ENCODE assay signal across 16 cellular contexts in the genomic region with DNA sequence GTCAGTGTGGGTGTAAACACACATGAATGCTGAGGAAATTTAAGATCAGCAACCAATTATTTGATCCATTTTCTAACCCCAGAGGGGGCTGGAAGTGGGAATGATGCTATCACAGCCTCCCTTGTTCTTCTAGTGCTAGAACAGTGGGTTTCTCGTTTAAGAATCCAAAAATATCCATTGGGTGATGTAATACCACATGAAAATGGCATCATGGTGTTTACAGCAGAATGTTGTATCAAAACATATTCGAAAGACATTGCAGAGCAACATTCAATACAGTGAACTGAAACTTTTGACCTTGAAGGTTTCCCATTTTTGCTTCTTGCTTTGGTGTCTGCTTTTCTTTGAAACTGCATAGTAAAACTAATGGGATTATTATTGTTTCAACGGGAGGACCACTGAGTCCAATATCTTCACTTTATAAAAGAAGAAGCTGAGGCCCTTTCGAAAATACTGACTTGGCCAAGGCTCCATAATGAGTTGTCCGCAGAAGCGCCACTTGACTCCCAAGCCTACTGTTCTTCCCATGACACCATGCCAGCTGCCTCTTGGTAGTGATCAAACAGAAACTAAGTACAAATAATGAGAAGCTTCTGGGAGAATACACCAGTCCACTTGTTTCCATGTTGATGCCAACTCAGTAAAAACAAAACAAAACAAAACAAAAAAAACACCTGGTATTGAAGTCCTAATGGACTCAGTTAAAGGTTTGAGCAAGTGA.
A peak's percentile ranks its signal among the peaks of the same experiment; 100 is the strongest.
DNase-seq lines count a peak whose midpoint lies in the region; ATAC-seq, FAIRE-seq and TF ChIP-seq lines count a peak whose summit lies in the region.
"Had no signal": no experiment of that assay in that cellular context is flagged by ENCODE, and none has a peak within 500 bp of the region (broad histone marks: within the 10 kb centered on the region; RNA-seq: fewer than 3 reads in every experiment).

No MANE protein-coding gene starts in this region.

- H3K27ac Mint-ChIP-seq in HFFc6 = peak overlapping the region; percentile 97
- peak overlapping the region; percentile 34 for H3K27ac Mint-ChIP-seq in astrocyte (ENCODE audit: unreplicated experiment)
- no peak overlapping the region for H3K27ac Mint-ChIP-seq in MCF 10A (ENCODE audit: low read depth, unreplicated experiment)
- H3K27ac Mint-ChIP-seq: activated naive CD8-positive, alpha-beta T cell treated with anti-CD3 and anti-CD28 coated beads, Interleukin-2, amount 50 U/mL, for 24 hours; stimulated activated naive CD8-positive, alpha-beta T cell treated with anti-CD3 and anti-CD28 coated beads, Interleukin-15, amount 100 ng/mL, for 72 hours; T-helper 2 cell treated with Interferon-gamma antibody and Interleukin-4, amounts not matched to agents 5 μg/mL and 100 μg/mL, for 36 hours had no signal

- no peaks in the 10 kb centered on the region for H4K20me1 ChIP-seq in astrocyte (ENCODE audit: insufficient read depth, low read length)

- no peak overlapping the region for H3K9ac ChIP-seq in astrocyte (ENCODE audit: low read length)

- H3K27ac ChIP-seq in ACC112 (ENCODE audit: low read depth, low read length) (peak overlapping the region; percentile 92), astrocyte (ENCODE audit: low read depth, low read length) (peak overlapping the region; percentile 92), muscle layer of duodenum (ENCODE audit: low read length) (peak overlapping the region; percentile 24)

- ATAC-seq in HG03045 (IDR thresholded peaks at IDR 0.05; ENCODE audit: unreplicated experiment) (no peak), GM18505 (IDR thresholded peaks at IDR 0.05; ENCODE audit: unreplicated experiment) (no peak)
- ATAC-seq: activated naive CD8-positive, alpha-beta T cell treated with anti-CD3 and anti-CD28 coated beads, Interleukin-2, amount 50 U/mL, for 24 hours; stimulated activated naive CD8-positive, alpha-beta T cell treated with anti-CD3 and anti-CD28 coated beads, Interleukin-15, amount 100 ng/mL, for 72 hours had no signal

- H3K4me1 Mint-ChIP-seq in HFFc6 (ENCODE audit: low read depth) (peaks cover 52% of the 10 kb centered on the region), astrocyte (ENCODE audit: low read depth, unreplicated experiment) (peaks cover 11% of the 10 kb centered on the region), MCF 10A (ENCODE audit: insufficient read depth, unreplicated experiment) (no peaks in the 10 kb centered on the region)
- H3K4me1 Mint-ChIP-seq: activated naive CD8-positive, alpha-beta T cell treated with anti-CD3 and anti-CD28 coated beads, Interleukin-2, amount 50 U/mL, for 24 hours had no signal

- no peak for DNase-seq in HFFc6
- no peak for DNase-seq in astrocyte (ENCODE audit: low read depth)
- DNase-seq in GDM1 (lab: John Stamatoyannopoulos, UW) = no peak
- DNase-seq in MCF 10A (ENCODE audit: unreplicated experiment) = no peak
- DNase-seq: activated CD4-positive, CD25-positive, alpha-beta regulatory T cell; activated naive CD8-positive, alpha-beta T cell treated with anti-CD3 and anti-CD28 coated beads, Interleukin-2, amount 50 U/mL, for 24 hours; central memory CD4-positive, alpha-beta T cell; effector memory CD4-positive, alpha-beta T cell; SHP77; stimulated activated naive CD8-positive, alpha-beta T cell treated with anti-CD3 and anti-CD28 coated beads, Interleukin-15, amount 100 ng/mL, for 72 hours had no signal

- no peaks in the 10 kb centered on the region for H3K79me2 ChIP-seq in ACC112 (ENCODE audit: control insufficient read depth, insufficient read depth, low read length, unreplicated experiment)
- no peaks in the 10 kb centered on the region for H3K79me2 ChIP-seq in astrocyte (ENCODE audit: insufficient read depth, low read length)

- no peaks in the 10 kb centered on the region for H3K27me3 ChIP-seq in ACC112 (ENCODE audit: insufficient read depth, low read length)
- peaks cover 3% of the 10 kb centered on the region for H3K27me3 ChIP-seq in astrocyte (ENCODE audit: insufficient read depth, low read length)
- H3K27me3 ChIP-seq in muscle layer of duodenum (ENCODE audit: low read depth, low read length) = no peaks in the 10 kb centered on the region

- H3K4me3 Mint-ChIP-seq in HFFc6 (peak overlapping the region; percentile 74), astrocyte (ENCODE audit: unreplicated experiment) (no peak overlapping the region), MCF 10A (ENCODE audit: unreplicated experiment) (no peak overlapping the region)
- H3K4me3 Mint-ChIP-seq: activated naive CD8-positive, alpha-beta T cell treated with anti-CD3 and anti-CD28 coated beads, Interleukin-2, amount 50 U/mL, for 24 hours; stimulated activated naive CD8-positive, alpha-beta T cell treated with anti-CD3 and anti-CD28 coated beads, Interleukin-15, amount 100 ng/mL, for 72 hours; T-helper 2 cell treated with Interferon-gamma antibody and Interleukin-4, amounts not matched to agents 5 μg/mL and 100 μg/mL, for 36 hours had no signal

- H3K27me3 Mint-ChIP-seq in HFFc6 (ENCODE audit: insufficient read depth) (peaks cover 9% of the 10 kb centered on the region; the same call in 1 of the 2 replicates), astrocyte (ENCODE audit: low read depth, unreplicated experiment) (peaks cover 22% of the 10 kb centered on the region), MCF 10A (ENCODE audit: insufficient read depth, unreplicated experiment) (no peaks in the 10 kb centered on the region)

- intact Hi-C loops in MCF 10A (cut with micrococcal nuclease) = no loop called here

- H3K4me1 ChIP-seq in ACC112 (ENCODE audit: control insufficient read depth, insufficient read depth, low read length, unreplicated experiment) (peaks cover 28% of the 10 kb centered on the region), astrocyte (ENCODE audit: insufficient read depth, low read length) (peaks cover 26% of the 10 kb centered on the region), muscle layer of duodenum (ENCODE audit: control insufficient read depth in 1 of 2, insufficient read depth in 2 of 2, low read length in 2 of 2) (peaks cover 10 to 34% of the 10 kb centered on the region in 2 donors)

- no peak for TF ChIP-seq POLR2A in GM18505 (IDR thresholded peaks at IDR 0.05; ENCODE audit: borderline replicate concordance, extremely low read depth, insufficient read depth, insufficient read length)

- no peak overlapping the region; the same call in 1 of the 2 replicates for H3K4me3 ChIP-seq in ACC112 (ENCODE audit: low read depth, low read length)
- H3K4me3 ChIP-seq in astrocyte (ENCODE audit: insufficient read depth, low read depth, low read length) = no peak overlapping the region
- H3K4me3 ChIP-seq in muscle layer of duodenum (ENCODE audit: low read depth in 1 of 2, low read length in 2 of 2) = no peak overlapping the region

- FAIRE-seq in astrocyte (lab: Jason Lieb, UNC) = peak; percentile 59
- FAIRE-seq: GM19239 had no signal

- TF ChIP-seq CTCF in HFFc6 (IDR thresholded peaks at IDR 0.05) (no peak), astrocyte (IDR thresholded peaks at IDR 0.05; ENCODE audit: insufficient read depth, low read depth, low read length) (no peak), MCF 10A (IDR thresholded peaks at IDR 0.05; ENCODE audit: unreplicated experiment) (no peak)

- H3K9me3 Mint-ChIP-seq in HFFc6 (no peaks in the 10 kb centered on the region), astrocyte (ENCODE audit: unreplicated experiment) (peaks cover 3% of the 10 kb centered on the region), MCF 10A (ENCODE audit: unreplicated experiment) (peaks cover 26% of the 10 kb centered on the region)
- H3K9me3 Mint-ChIP-seq: activated naive CD8-positive, alpha-beta T cell treated with anti-CD3 and anti-CD28 coated beads, Interleukin-2, amount 50 U/mL, for 24 hours; stimulated activated naive CD8-positive, alpha-beta T cell treated with anti-CD3 and anti-CD28 coated beads, Interleukin-15, amount 100 ng/mL, for 72 hours; T-helper 2 cell treated with Interferon-gamma antibody and Interleukin-4, amounts not matched to agents 5 μg/mL and 100 μg/mL, for 36 hours had no signal

- H2AFZ ChIP-seq in ACC112 (ENCODE audit: low read length, unreplicated experiment) (no peak overlapping the region), astrocyte (ENCODE audit: low read depth, low read length) (no peak overlapping the region)

- no peaks in the 10 kb centered on the region for H3K36me3 ChIP-seq in ACC112 (ENCODE audit: insufficient read depth, low read length)
- H3K36me3 ChIP-seq in astrocyte (ENCODE audit: insufficient read depth, low read length) = no peaks in the 10 kb centered on the region
- no peaks in the 10 kb centered on the region for H3K36me3 ChIP-seq in muscle layer of duodenum (ENCODE audit: control insufficient read depth in 1 of 2, insufficient read depth in 2 of 2, low read length in 2 of 2)

- H3K9me3 ChIP-seq in astrocyte (ENCODE audit: insufficient read depth, low read depth, low read length) = no peaks in the 10 kb centered on the region
- no peaks in the 10 kb centered on the region for H3K9me3 ChIP-seq in muscle layer of duodenum (ENCODE audit: control insufficient read depth in 1 of 2, low read length in 2 of 2)

- H3K4me2 ChIP-seq in astrocyte (ENCODE audit: low read length) = peak overlapping the region; percentile 73

- POLR2A ChIA-PET in MCF 10A (lab: Yijun Ruan, JAX) = no interaction called here

- CTCF ChIA-PET in MCF 10A (lab: Yijun Ruan, JAX) = interaction anchor here (0.6 kb wide), 2 partner anchors 66 to 348 kb away, joined by 3 to 6 read pairs; no protein-coding TSS in a partner anchor

- H3K36me3 Mint-ChIP-seq in HFFc6 (ENCODE audit: low read depth) (0 out of 2 replicates have a peak, but pooled peaks cover 5% of the 10 kb centered on the region), astrocyte (ENCODE audit: low read depth, unreplicated experiment) (peaks cover 2% of the 10 kb centered on the region), MCF 10A (ENCODE audit: insufficient read depth, unreplicated experiment) (no peaks in the 10 kb centered on the region)

- no TSS peak for BruUV-seq in MCF 10A (replicated peaks; lab: Mats Ljungman, UMichigan)

Comparison
In these comparisons a context has a peak if more than half of its experiments do, and no peak if none do; other contexts are left out.
1. H3K27ac ChIP-seq: peak in every context shown above with its lines; median percentile 92 in ACC112; 92 in astrocyte; 24 in muscle layer of duodenum.